Comparison of ENCODE assay signal across 11 cellular contexts in genomic region chr11:17544181-17544622, GRCh38. TPM values are rescaled to one million over a fixed set of nuclear protein-coding genes. Genes with fewer than 3 reads are reported as not detected.
DNase-seq lines count a peak whose midpoint lies in the region; ATAC-seq and TF ChIP-seq lines count a peak whose summit lies in the region.
"Had no signal": no experiment of that assay in that cellular context is flagged by ENCODE, and none has a peak within 500 bp of the region (broad histone marks: within the 10 kb centered on the region; RNA-seq: fewer than 3 reads in every experiment).

Gene USH1C (minus strand): TSS chr11:17544416. CDS start chr11:17544307, 109 bp downstream.

- H3K4me3 ChIP-seq in breast epithelium, result peak within 1 kb of the TSS in 2 of 3 donors; percentile 3 to 23

- H3K4me1 Mint-ChIP-seq in MCF 10A (ENCODE audit: insufficient read depth, unreplicated experiment), result no peaks in the 10 kb centered on the region

- H3K9me3 ChIP-seq in breast epithelium, result no peaks in the 10 kb centered on the region

- peaks cover 46% of the 10 kb centered on the region for H3K27me3 Mint-ChIP-seq in MCF 10A (ENCODE audit: insufficient read depth, unreplicated experiment)

- peaks cover 0 to 22% of the 10 kb centered on the region in 2 donors for H3K27me3 ChIP-seq in breast epithelium

- BruUV-seq in MCF 10A (replicated peaks; lab: Mats Ljungman, UMichigan), result no TSS peak

- H3K36me3 Mint-ChIP-seq in MCF 10A (ENCODE audit: insufficient read depth, unreplicated experiment), result no peaks in the 10 kb centered on the region

- no peak for TF ChIP-seq CTCF in MCF 10A (IDR thresholded peaks at IDR 0.05; ENCODE audit: unreplicated experiment)
- TF ChIP-seq CTCF in breast epithelium (IDR thresholded peaks at IDR 0.05), result no peak

- H3K9me3 Mint-ChIP-seq in MCF 10A (ENCODE audit: unreplicated experiment), result no peaks in the 10 kb centered on the region
- H3K9me3 Mint-ChIP-seq: HFFc6; T-helper 1 cell treated with Interleukin-12 subunit alpha and Interleukin-12 subunit beta and Interleukin-4 antibody, amounts not matched to agents 30 μg/mL and 1 μg/mL, for 36 hours had no signal

- intact Hi-C loops in MCF 10A (cut with micrococcal nuclease), result no loop called here
- intact Hi-C loops in breast epithelium (cut with DNase I; ENCODE audit: low total_unique reads), result no loop called here

- no peak for TF ChIP-seq POLR2A in breast epithelium (IDR thresholded peaks at IDR 0.05)

- DNase-seq in T47D (ENCODE audit: low read depth in 1 of 2, low spot score in 1 of 2) (peak; percentile 68 to 73), MCF 10A (ENCODE audit: unreplicated experiment) (no peak), breast epithelium (ENCODE audit: low spot score in 2 of 2) (peak in 1 of 2 donors; percentile 48), mucosa of gallbladder (ENCODE audit: low spot score) (peak; percentile 64), ureter (ENCODE audit: low spot score) (no peak), NCI-H2107 (lab: John Stamatoyannopoulos, UW) (no peak), NCI-H2196 (lab: John Stamatoyannopoulos, UW; ENCODE audit: unreplicated experiment) (no peak)
- DNase-seq: HFFc6 had no signal

- H3K36me3 ChIP-seq in breast epithelium, result no peaks in the 10 kb centered on the region

- no peak within 1 kb of the TSS for H3K4me3 Mint-ChIP-seq in MCF 10A (ENCODE audit: unreplicated experiment)
- H3K4me3 Mint-ChIP-seq: HFFc6; T-helper 1 cell treated with Interleukin-12 subunit alpha and Interleukin-12 subunit beta and Interleukin-4 antibody, amounts not matched to agents 30 μg/mL and 1 μg/mL, for 36 hours had no signal

- POLR2A ChIA-PET in MCF 10A (lab: Yijun Ruan, JAX), result no interaction called here

- in situ Hi-C loops in T47D (cut with HindIII; ENCODE audit: low pct_unique_long_range_greater_than_20kb, low sequenced_read_pairs), result no loop called here

- H3K27ac Mint-ChIP-seq in MCF 10A (ENCODE audit: low read depth, unreplicated experiment), result no peak within 1 kb of the TSS
- H3K27ac Mint-ChIP-seq: HFFc6; T-helper 1 cell treated with Interleukin-12 subunit alpha and Interleukin-12 subunit beta and Interleukin-4 antibody, amounts not matched to agents 30 μg/mL and 1 μg/mL, for 36 hours had no signal

- no peak for ATAC-seq in HG02885 (IDR thresholded peaks at IDR 0.05; ENCODE audit: poor library complexity, unreplicated experiment)

- H3K27ac ChIP-seq in breast epithelium, result no peak within 1 kb of the TSS
- H3K27ac ChIP-seq: C4-2B had no signal

- no peaks in the 10 kb centered on the region for H3K4me1 ChIP-seq in breast epithelium

- CTCF ChIA-PET in MCF 10A (lab: Yijun Ruan, JAX), result interaction anchor here (1.1 to 2.7 kb wide), 2 partner anchors 55 to 161 kb away, joined by 4 to 9 read pairs; no protein-coding TSS in a partner anchor

RNA-seq across cellular contexts. Expression of gene USH1C, which starts in this region (rescaled TPM):
- not detected in 2 replicates for total RNA-seq in MCF 10A (2022)
- under 1 TPM in 1 of 3 donors, not detected in 2; 0.66 TPM for total RNA-seq in breast epithelium
- total RNA-seq in mucosa of gallbladder, result 176 TPM
- 14.3 TPM for total RNA-seq in ureter
- total RNA-seq: HFFc6 had no signal

Comparison
In these comparisons a context has a peak if more than half of its experiments do, and no peak if none do; other contexts are left out.
1. RNA of gene USH1C (total RNA-seq): 176 TPM in mucosa of gallbladder (single experiment); 14.3 TPM in ureter (single experiment), not detected in MCF 10A and 0.66 TPM in breast epithelium; every median in the first group is over 10 times any median in the second.
2. DNase-seq: peak in T47D (2 of 2) and mucosa of gallbladder (single experiment); none in MCF 10A (single experiment), ureter (single experiment), NCI-H2107 (single experiment) and NCI-H2196 (single experiment).